28 cellular contexts compared by ENCODE assay signal in the genomic region with DNA sequence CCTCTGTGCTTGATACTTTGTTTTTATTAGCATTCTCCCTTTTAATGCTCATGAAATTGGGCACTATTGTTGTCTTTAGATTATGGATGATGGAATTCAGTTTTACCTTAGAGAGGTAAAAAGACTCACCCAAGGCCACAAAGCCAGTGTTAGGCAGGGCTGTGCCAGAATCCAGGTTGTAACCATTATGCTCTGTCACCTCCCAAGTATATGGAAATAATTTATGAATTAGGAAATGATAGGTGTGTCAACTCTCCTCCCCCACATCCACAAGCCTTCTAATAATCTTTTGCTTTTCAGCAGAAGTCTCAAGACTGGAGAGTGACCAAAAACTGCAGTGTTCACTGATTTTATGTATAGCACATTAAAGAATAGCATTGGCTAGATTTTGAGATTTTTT. TPM values are rescaled to one million over a fixed set of nuclear protein-coding genes. Genes with fewer than 3 reads are reported as not detected.
DNase-seq lines count a peak whose midpoint lies in the region; FAIRE-seq and TF ChIP-seq lines count a peak whose summit lies in the region.
"Had no signal": no experiment of that assay in that cellular context is flagged by ENCODE, and none has a peak within 500 bp of the region (broad histone marks: within the 10 kb centered on the region; RNA-seq: fewer than 3 reads in every experiment).

No MANE protein-coding gene starts in this region.

- no peaks in the 10 kb centered on the region for H3K9me3 Mint-ChIP-seq in MCF 10A (ENCODE audit: unreplicated experiment)
- H3K9me3 Mint-ChIP-seq: CD8-positive, alpha-beta T cell; memory B cell; naive B cell; stimulated activated naive B cell treated with anti-CD40 and anti-IgM and Interleukin-4, amounts not matched to agents 10 μg/mL and 1 μg/mL and 100 μg/mL, for 72 hours; T-cell had no signal

- no peak overlapping the region for H4K8ac ChIP-seq in mesenchymal stem cell (ENCODE audit: low read length)

- no peak overlapping the region for H2AFZ ChIP-seq in mesenchymal stem cell (ENCODE audit: low read depth, low read length)

- CTCF ChIA-PET in MCF 10A (lab: Yijun Ruan, JAX) = interaction anchor here (1.5 kb wide), 1 partner anchor 90 kb away, joined by 3 read pairs; no protein-coding TSS in a partner anchor

- peak overlapping the region; percentile 98 for H3K27ac Mint-ChIP-seq in MCF 10A (ENCODE audit: low read depth, unreplicated experiment)
- H3K27ac Mint-ChIP-seq: activated CD8-positive, alpha-beta T cell treated with anti-CD3 and anti-CD28 coated beads, Interleukin-2, amount 10 ng/mL, durations not matched to agents 7 days and 5 days; CD8-positive, alpha-beta T cell; memory B cell; naive B cell; stimulated activated naive B cell treated with anti-CD40 and anti-IgM and Interleukin-4, amounts not matched to agents 10 μg/mL and 1 μg/mL and 100 μg/mL, for 72 hours; T-cell had no signal

- H2BK120ac ChIP-seq in mesenchymal stem cell (ENCODE audit: low read depth, low read length) = peak overlapping the region; percentile 9

- H3K4me1 ChIP-seq in breast epithelium (no peaks in the 10 kb centered on the region), mesenchymal stem cell (ENCODE audit: control insufficient read depth, insufficient read depth, low read depth, low read length) (peaks cover 3% of the 10 kb centered on the region), vagina (peaks cover 52% of the 10 kb centered on the region)

- DNase-seq in MCF 10A (ENCODE audit: unreplicated experiment) = no peak
- no peak for DNase-seq in breast epithelium (ENCODE audit: low spot score in 2 of 2)
- peak; percentile 68 for DNase-seq in bronchial epithelial cell (ENCODE audit: low read depth)
- DNase-seq in mesenchymal stem cell = no peak
- no peak for DNase-seq in vagina (ENCODE audit: extremely low spot score in 2 of 2)
- no peak for DNase-seq in central memory CD4-positive, alpha-beta T cell
- no peak for DNase-seq in activated T-cell treated with anti-CD3 and anti-CD28 coated beads for 4 hours
- no peak for DNase-seq in stimulated activated naive CD4-positive, alpha-beta T cell treated with Interleukin-2 at 50 U/mL for 16 hours (lab: John Stamatoyannopoulos, UW)
- DNase-seq: 8988T; activated CD8-positive, alpha-beta T cell treated with anti-CD3 and anti-CD28 coated beads, Interleukin-2, amount 10 ng/mL, durations not matched to agents 7 days and 5 days; activated gamma-delta T cell; CD8-positive, alpha-beta T cell; effector memory CD4-positive, alpha-beta T cell; glutamatergic neuron; naive B cell; NCI-H1105; NCI-H2029; NCI-H345; NCI-H82; occipital lobe; retina; stimulated activated CD4-positive, alpha-beta T cell treated with anti-CD3 and anti-CD28 coated beads, Interleukin-4, amount 100 ng/mL, for 1 hour; stimulated activated naive B cell treated with anti-CD40 and anti-IgM and Interleukin-4, amounts not matched to agents 10 μg/mL and 1 μg/mL and 100 μg/mL, for 72 hours; T-cell; thyroid gland had no signal

- POLR2A ChIA-PET in MCF 10A (lab: Yijun Ruan, JAX) = interaction anchor here (0.7 to 8.3 kb wide), 11 partner anchors 12 to 106 kb away, joined by 3 to 165 read pairs (median 7); a partner anchor contains a TSS

- peak overlapping the region; percentile 68 to 80 for H3K18ac ChIP-seq in mesenchymal stem cell (ENCODE audit: low read depth in 1 of 2, low read length in 2 of 2)

- no peak overlapping the region for H2BK5ac ChIP-seq in mesenchymal stem cell (ENCODE audit: low read depth, low read length, poor library complexity, severe bottlenecking)

- no peaks in the 10 kb centered on the region for H3K9me3 ChIP-seq in breast epithelium
- no peaks in the 10 kb centered on the region for H3K9me3 ChIP-seq in mesenchymal stem cell (ENCODE audit: control insufficient read depth, low read length)
- no peaks in the 10 kb centered on the region for H3K9me3 ChIP-seq in vagina
- H3K9me3 ChIP-seq: thyroid gland had no signal

- H3K27me3 ChIP-seq in breast epithelium (no peaks in the 10 kb centered on the region), bronchial epithelial cell (ENCODE audit: control insufficient read depth, insufficient read depth, low read length) (no peaks in the 10 kb centered on the region), mesenchymal stem cell (ENCODE audit: control insufficient read depth in 1 of 2, insufficient read depth in 1 of 2, low read length in 2 of 2) (no peaks in the 10 kb centered on the region), vagina (no peaks in the 10 kb centered on the region)
- H3K27me3 ChIP-seq: thyroid gland had no signal

- no peak overlapping the region for H3K4me3 Mint-ChIP-seq in MCF 10A (ENCODE audit: unreplicated experiment)
- H3K4me3 Mint-ChIP-seq: activated CD8-positive, alpha-beta T cell treated with anti-CD3 and anti-CD28 coated beads, Interleukin-2, amount 10 ng/mL, durations not matched to agents 7 days and 5 days; CD8-positive, alpha-beta T cell; memory B cell; naive B cell; stimulated activated naive B cell treated with anti-CD40 and anti-IgM and Interleukin-4, amounts not matched to agents 10 μg/mL and 1 μg/mL and 100 μg/mL, for 72 hours; T-cell had no signal

- H4K91ac ChIP-seq in mesenchymal stem cell (ENCODE audit: low read length) = no peak overlapping the region

- intact Hi-C loops in MCF 10A (cut with micrococcal nuclease) (loop anchor here (5.0 kb wide), 2 partner anchors 43 to 47 kb away; no protein-coding TSS in a partner anchor), breast epithelium (cut with DNase I; ENCODE audit: low total_unique reads) (no loop called here), vagina (cut with DNase I) (no loop called here)

- no peak for TF ChIP-seq POLR2A in breast epithelium (IDR thresholded peaks at IDR 0.05)
- TF ChIP-seq POLR2A in vagina (IDR thresholded peaks at IDR 0.05) = no peak

- no TSS peak for BruUV-seq in MCF 10A (replicated peaks; lab: Mats Ljungman, UMichigan)

- H3K79me1 ChIP-seq in mesenchymal stem cell (replicated peaks; ENCODE audit: low read length, poor library complexity, severe bottlenecking) = no peaks in the 10 kb centered on the region

- TF ChIP-seq CTCF in MCF 10A (IDR thresholded peaks at IDR 0.05; ENCODE audit: unreplicated experiment) (no peak), breast epithelium (IDR thresholded peaks at IDR 0.05) (no peak), bronchial epithelial cell (IDR thresholded peaks at IDR 0.05; ENCODE audit: insufficient read depth, low read length, severe bottlenecking) (no peak), vagina (IDR thresholded peaks at IDR 0.05) (no peak)

- H3K4me1 Mint-ChIP-seq in MCF 10A (ENCODE audit: insufficient read depth, unreplicated experiment) = peaks cover 53% of the 10 kb centered on the region
- H3K4me1 Mint-ChIP-seq: memory B cell, naive B cell had no signal

- H3K36me3 Mint-ChIP-seq in MCF 10A (ENCODE audit: insufficient read depth, unreplicated experiment) = peaks cover 6% of the 10 kb centered on the region
- H3K36me3 Mint-ChIP-seq: CD8-positive, alpha-beta T cell; memory B cell; naive B cell; stimulated activated naive B cell treated with anti-CD40 and anti-IgM and Interleukin-4, amounts not matched to agents 10 μg/mL and 1 μg/mL and 100 μg/mL, for 72 hours; T-cell had no signal

- H3K23ac ChIP-seq in mesenchymal stem cell (ENCODE audit: low read length in 2 of 2) = no peak overlapping the region

- FAIRE-seq in bronchial epithelial cell (lab: Jason Lieb, UNC) = no peak
- FAIRE-seq: TTC549 had no signal

- no peak overlapping the region for H2BK15ac ChIP-seq in mesenchymal stem cell (ENCODE audit: low read depth, poor library complexity, severe bottlenecking)

- H3K4ac ChIP-seq in mesenchymal stem cell (ENCODE audit: low read depth in 1 of 2, low read length in 2 of 2) = peak overlapping the region in 1 of 2 experiments; percentile 61

- no peaks in the 10 kb centered on the region for H3K36me3 ChIP-seq in breast epithelium
- H3K36me3 ChIP-seq in bronchial epithelial cell (ENCODE audit: control insufficient read depth, insufficient read depth, low read length) = no peaks in the 10 kb centered on the region
- H3K36me3 ChIP-seq in mesenchymal stem cell (ENCODE audit: control insufficient read depth in 1 of 2, insufficient read depth in 2 of 2, low read depth in 1 of 2, low read length in 2 of 2) = no peaks in the 10 kb centered on the region
- no peaks in the 10 kb centered on the region for H3K36me3 ChIP-seq in vagina
- H3K36me3 ChIP-seq: thyroid gland had no signal

- H3K27me3 Mint-ChIP-seq in MCF 10A (ENCODE audit: insufficient read depth, unreplicated experiment) = no peaks in the 10 kb centered on the region
- H3K27me3 Mint-ChIP-seq: T-cell had no signal

- H3K4me3 ChIP-seq in breast epithelium = no peak overlapping the region
- no peak overlapping the region for H3K4me3 ChIP-seq in bronchial epithelial cell (ENCODE audit: low read depth, low read length)
- H3K4me3 ChIP-seq in mesenchymal stem cell (ENCODE audit: insufficient read depth in 1 of 2, low read depth in 1 of 2, low read length in 2 of 2) = no peak overlapping the region
- H3K4me3 ChIP-seq in vagina = no peak overlapping the region
- H3K4me3 ChIP-seq: thyroid gland had no signal

- peak overlapping the region; percentile 84 for H2AK5ac ChIP-seq in mesenchymal stem cell (ENCODE audit: low read length, severe bottlenecking)

- H3K9ac ChIP-seq in mesenchymal stem cell (ENCODE audit: low read length) = peak overlapping the region; percentile 64

- H3K4me2 ChIP-seq in mesenchymal stem cell (ENCODE audit: low read length, poor library complexity, severe bottlenecking) = no peak overlapping the region

- H3K27ac ChIP-seq in breast epithelium (no peak overlapping the region), mesenchymal stem cell (ENCODE audit: low read length, poor library complexity, severe bottlenecking) (peak overlapping the region; percentile 41), vagina (peak overlapping the region; percentile 20)
- H3K27ac ChIP-seq: thyroid gland had no signal

- H2BK12ac ChIP-seq in mesenchymal stem cell (ENCODE audit: low read length in 2 of 2) = peak overlapping the region in 1 of 2 experiments; percentile 39

- H3K14ac ChIP-seq in mesenchymal stem cell (ENCODE audit: low read length in 2 of 2) = no peak overlapping the region

RNA-seq across cellular contexts. Expression of a gene that starts 13.0 kb away (rescaled TPM):
- total RNA-seq in MCF 10A (2022) (25.4 and 26.8 TPM in 2 replicates), breast epithelium (10 to 100 TPM; 10.4 to 16.0 (median 11.8) TPM), bronchial epithelial cell (39.7 and 64.8 TPM in 2 replicates), vagina (14.2 TPM)
- polyA plus RNA-seq in mesenchymal stem cell (2013, experiment 1 of 2) = 58.0 TPM
- polyA plus RNA-seq in mesenchymal stem cell (2013, experiment 2 of 2) = 59.6 TPM
- total RNA-seq: G401 had no signal

Comparison
In these comparisons a context has a peak if more than half of its experiments do, and no peak if none do; other contexts are left out.
1. H3K27ac ChIP-seq: peak in mesenchymal stem cell (single experiment) and vagina (single experiment); none in breast epithelium (0 of 2).